In genomic region chr9:91160181-91160580, GRCh38 we compare ENCODE assay signal across 22 cellular contexts.
A peak's percentile ranks its signal among the peaks of the same experiment; 100 is the strongest.
DNase-seq lines count a peak whose midpoint lies in the region; ATAC-seq and FAIRE-seq lines count a peak whose summit lies in the region.
"Had no signal": no experiment of that assay in that cellular context is flagged by ENCODE, and none has a peak within 500 bp of the region (broad histone marks: within the 10 kb centered on the region; RNA-seq: fewer than 3 reads in every experiment).

No MANE protein-coding gene starts in this region.

- peaks cover 72% of the 10 kb centered on the region for H3K4me1 Mint-ChIP-seq in activated T-cell treated with anti-CD3 and anti-CD28 coated beads, Interleukin-2, amount 50 U/mL, for 24 hours (ENCODE audit: low read depth)
- H3K4me1 Mint-ChIP-seq in activated T-cell treated with anti-CD3 and anti-CD28 coated beads, Interleukin-2, amount 50 U/mL, for 72 hours (ENCODE audit: low read depth): peaks cover 73% of the 10 kb centered on the region

- intact Hi-C loops in left ventricle myocardium superior (cut with micrococcal nuclease) (no loop called here), sciatic nerve (cut with DNase I) (no loop called here), aorta (cut with DNase I) (no loop called here)

- 27 to 58% methylated on average over 20 to 22 of the region's 22 CpGs for WGBS in aorta, 2 donors

- H3K27me3 ChIP-seq in aorta (ENCODE audit: control insufficient read depth in 1 of 2, insufficient read depth in 2 of 2, low read length in 1 of 2): no peaks in the 10 kb centered on the region
- H3K27me3 ChIP-seq: spleen had no signal

- no peak for FAIRE-seq in urothelium cell line (lab: Jason Lieb, UNC)
- FAIRE-seq: colon, GM12878, GM19239 had no signal

- no peak for ATAC-seq in activated T-cell treated with anti-CD3 and anti-CD28 coated beads, Interleukin-2, amount 50 U/mL, for 72 hours (replicated peaks in 1 of 2)
- ATAC-seq in left ventricle myocardium superior (peak; percentile 12), sciatic nerve (peak; percentile 14), aorta (ENCODE audit: low FRiP score) (peak; percentile 17)
- ATAC-seq: GM12878 had no signal

- no peaks in the 10 kb centered on the region for H3K36me3 ChIP-seq in aorta (ENCODE audit: control insufficient read depth in 1 of 2, insufficient read depth in 2 of 2, low read length in 1 of 2)
- H3K36me3 ChIP-seq: spleen had no signal

- no peak overlapping the region for H3K27ac ChIP-seq in aorta (ENCODE audit: low read depth in 1 of 2, low read length in 2 of 2)

- H3K9me3 Mint-ChIP-seq in activated T-cell treated with anti-CD3 and anti-CD28 coated beads, Interleukin-2, amount 50 U/mL, for 24 hours: peaks cover 2% of the 10 kb centered on the region
- H3K9me3 Mint-ChIP-seq in activated T-cell treated with anti-CD3 and anti-CD28 coated beads, Interleukin-2, amount 50 U/mL, for 72 hours: no peaks in the 10 kb centered on the region
- H3K9me3 Mint-ChIP-seq: mesothelial cell of epicardium, nephron had no signal

- no peak overlapping the region for H3K4me3 ChIP-seq in aorta (ENCODE audit: low read length in 2 of 2)
- H3K4me3 ChIP-seq: GM12878, spleen had no signal

- no peaks in the 10 kb centered on the region for H3K27me3 Mint-ChIP-seq in activated T-cell treated with anti-CD3 and anti-CD28 coated beads, Interleukin-2, amount 50 U/mL, for 24 hours
- H3K27me3 Mint-ChIP-seq in activated T-cell treated with anti-CD3 and anti-CD28 coated beads, Interleukin-2, amount 50 U/mL, for 72 hours (ENCODE audit: low read depth): no peaks in the 10 kb centered on the region
- H3K27me3 Mint-ChIP-seq: activated naive CD8-positive, alpha-beta T cell had no signal

- H3K9me3 ChIP-seq in aorta (ENCODE audit: control insufficient read depth, low read length): peaks cover 2% of the 10 kb centered on the region

- no peak overlapping the region for H3K27ac Mint-ChIP-seq in activated T-cell treated with anti-CD3 and anti-CD28 coated beads, Interleukin-2, amount 50 U/mL, for 24 hours
- no peak overlapping the region for H3K27ac Mint-ChIP-seq in activated T-cell treated with anti-CD3 and anti-CD28 coated beads, Interleukin-2, amount 50 U/mL, for 72 hours
- H3K27ac Mint-ChIP-seq: activated naive CD8-positive, alpha-beta T cell; mesothelial cell of epicardium; nephron had no signal

- peaks cover 13% of the 10 kb centered on the region for H3K36me3 Mint-ChIP-seq in activated T-cell treated with anti-CD3 and anti-CD28 coated beads, Interleukin-2, amount 50 U/mL, for 24 hours (ENCODE audit: low read depth)
- peaks cover under 1 to 9% of the 10 kb centered on the region in 2 donors for H3K36me3 Mint-ChIP-seq in activated T-cell treated with anti-CD3 and anti-CD28 coated beads, Interleukin-2, amount 50 U/mL, for 72 hours (ENCODE audit: insufficient read depth in 2 of 2)
- H3K36me3 Mint-ChIP-seq: activated naive CD8-positive, alpha-beta T cell; mesothelial cell of epicardium had no signal

- H3K4me3 Mint-ChIP-seq in activated T-cell treated with anti-CD3 and anti-CD28 coated beads, Interleukin-2, amount 50 U/mL, for 24 hours: no peak overlapping the region
- H3K4me3 Mint-ChIP-seq in activated T-cell treated with anti-CD3 and anti-CD28 coated beads, Interleukin-2, amount 50 U/mL, for 72 hours: no peak overlapping the region
- H3K4me3 Mint-ChIP-seq: activated naive CD8-positive, alpha-beta T cell; CD14-positive monocyte; mesothelial cell of epicardium; nephron had no signal

- no peaks in the 10 kb centered on the region for H3K4me1 ChIP-seq in aorta (ENCODE audit: control insufficient read depth in 1 of 2, insufficient read depth in 2 of 2, low read length in 2 of 2)

- peak; percentile 29 for DNase-seq in activated T-cell treated with anti-CD3 and anti-CD28 coated beads, Interleukin-2, amount 50 U/mL, for 24 hours
- DNase-seq in activated T-cell treated with anti-CD3 and anti-CD28 coated beads, Interleukin-2, amount 50 U/mL, for 72 hours: no peak
- no peak for DNase-seq in left ventricle myocardium superior
- no peak for DNase-seq in sciatic nerve (ENCODE audit: low spot score)
- no peak for DNase-seq in aorta
- DNase-seq in NCI-H82 treated with DMSO at 0.1 percent for 48 hours (lab: John Stamatoyannopoulos, UW; ENCODE audit: unreplicated experiment): no peak
- DNase-seq in urothelium cell line (ENCODE audit: low spot score): no peak
- no peak for DNase-seq in CD1c-positive myeloid dendritic cell (ENCODE audit: extremely low spot score)
- DNase-seq: DMS 273 treated with DMSO at 0.1 percent for 48 hours, NCI-H1105, NCI-H2107, NCI-H524 treated with DMSO at 0.1 percent for 48 hours, SHP77 treated with DMSO at 0.1 percent for 48 hours, spleen, T-helper 1 cell had no signal

Comparison
In these comparisons a context has a peak if more than half of its experiments do, and no peak if none do; other contexts are left out.
1. ATAC-seq: peak in left ventricle myocardium superior (single experiment), sciatic nerve (single experiment) and aorta (single experiment); none in activated T-cell treated with anti-CD3 and anti-CD28 coated beads, Interleukin-2, amount 50 U/mL, for 72 hours (0 of 2).